ENCODE assay signal across 18 cellular contexts in genomic region chr2:135299165-135299564, GRCh38.
DNase-seq lines count a peak whose midpoint lies in the region; ATAC-seq, FAIRE-seq and TF ChIP-seq lines count a peak whose summit lies in the region.
"Had no signal": no experiment of that assay in that cellular context is flagged by ENCODE, and none has a peak within 500 bp of the region (broad histone marks: within the 10 kb centered on the region; RNA-seq: fewer than 3 reads in every experiment).

No MANE protein-coding gene starts in this region.

- peak; percentile 24 for DNase-seq in D721Med (ENCODE audit: insufficient read length, low spot score)
- DNase-seq in NCI-H69 (lab: John Stamatoyannopoulos, UW), result peak; percentile 41
- no peak for DNase-seq in astrocyte (ENCODE audit: low read depth)
- peak; percentile 1 for DNase-seq in mesendoderm
- DNase-seq in NCI-H2227 treated with DMSO at 0.1 percent for 48 hours (lab: John Stamatoyannopoulos, UW), result no peak
- DNase-seq in activated naive CD4-positive, alpha-beta T cell treated with anti-CD3 and anti-CD28 coated beads, Interleukin-2, amount 50 U/mL, for 72 hours (ENCODE audit: low spot score in 2 of 2), result no peak
- DNase-seq in stimulated activated CD4-positive, alpha-beta T cell treated with anti-CD3 and anti-CD28 coated beads, Interleukin-2, amount 100 ng/mL, for 24 hours, result no peak
- DNase-seq: COR-L47; MG63; NCI-H1092; NCI-H146; NCI-H2081 treated with DMSO at 0.1 percent for 48 hours; NCI-H345; NCI-H526; NK-92 treated with Interleukin-12 subunit alpha and Interleukin-12 subunit beta, amount 100 ng/mL, for 24 hours; SJCRH30 had no signal

- ATAC-seq in activated naive CD4-positive, alpha-beta T cell treated with anti-CD3 and anti-CD28 coated beads, Interleukin-2, amount 50 U/mL, for 72 hours, result no peak
- ATAC-seq: GM23338 had no signal

- H3K79me1 ChIP-seq in mesendoderm (ENCODE audit: low read length), result no peaks in the 10 kb centered on the region

- H3K4me3 Mint-ChIP-seq in astrocyte (ENCODE audit: unreplicated experiment), result no peak overlapping the region
- H3K4me3 Mint-ChIP-seq: GM23338 had no signal

- no peak overlapping the region for H3K56ac ChIP-seq in mesendoderm (ENCODE audit: low read length)

- no peaks in the 10 kb centered on the region for H3K27me3 ChIP-seq in astrocyte (ENCODE audit: insufficient read depth, low read length)
- H3K27me3 ChIP-seq in mesendoderm (ENCODE audit: insufficient read depth, low read length, poor library complexity), result no peaks in the 10 kb centered on the region
- H3K27me3 ChIP-seq: MG63, SJCRH30 had no signal

- H3K79me2 ChIP-seq in astrocyte (ENCODE audit: insufficient read depth, low read length) (no peaks in the 10 kb centered on the region), mesendoderm (ENCODE audit: control insufficient read depth, insufficient read depth, low read length) (no peaks in the 10 kb centered on the region)

- H3K4ac ChIP-seq in mesendoderm (ENCODE audit: low read depth, low read length), result no peak overlapping the region

- no peak overlapping the region for H3K18ac ChIP-seq in mesendoderm (ENCODE audit: low read length)

- no peaks in the 10 kb centered on the region for H4K20me1 ChIP-seq in astrocyte (ENCODE audit: insufficient read depth, low read length)

- H3K4me2 ChIP-seq in astrocyte (ENCODE audit: low read length) (no peak overlapping the region), mesendoderm (ENCODE audit: low read length) (no peak overlapping the region)
- H3K4me2 ChIP-seq: GM23338 had no signal

- no peak overlapping the region for H4K5ac ChIP-seq in mesendoderm (ENCODE audit: low read length)

- H3K27me3 Mint-ChIP-seq in astrocyte (ENCODE audit: low read depth, unreplicated experiment), result no peaks in the 10 kb centered on the region

- H3K4me3 ChIP-seq in astrocyte (ENCODE audit: insufficient read depth, low read depth, low read length), result no peak overlapping the region
- H3K4me3 ChIP-seq in mesendoderm (ENCODE audit: low read length), result no peak overlapping the region
- H3K4me3 ChIP-seq: GM23338, MG63, SJCRH30 had no signal

- H3K23ac ChIP-seq in mesendoderm (ENCODE audit: low read length), result no peak overlapping the region

- no CpG with 5 or more reads among the region's 2 CpGs for WGBS in mesendoderm (ENCODE audit: extremely low coverage, insufficient coverage, low lambda C conversion rate)

- no peaks in the 10 kb centered on the region for H3K36me3 ChIP-seq in astrocyte (ENCODE audit: insufficient read depth, low read length)
- H3K36me3 ChIP-seq in mesendoderm (ENCODE audit: control insufficient read depth, insufficient read depth, low read length), result no peaks in the 10 kb centered on the region
- H3K36me3 ChIP-seq: MG63 had no signal

- no peak overlapping the region for H3K9ac ChIP-seq in astrocyte (ENCODE audit: low read length)
- H3K9ac ChIP-seq in mesendoderm (ENCODE audit: low read length), result no peak overlapping the region

- FAIRE-seq in D721Med (lab: Jason Lieb, UNC) (no peak), astrocyte (lab: Jason Lieb, UNC) (no peak)

- H2BK5ac ChIP-seq in mesendoderm (ENCODE audit: low read length), result no peak overlapping the region

- TF ChIP-seq CTCF in D721Med (IDR thresholded peaks at IDR 0.05; ENCODE audit: insufficient read depth, missing control alignments), result no peak
- no peak for TF ChIP-seq CTCF in astrocyte (IDR thresholded peaks at IDR 0.05; ENCODE audit: insufficient read depth, low read depth, low read length)

- peak overlapping the region; percentile 26 for H3K27ac Mint-ChIP-seq in astrocyte (ENCODE audit: unreplicated experiment)
- peak overlapping the region in 1 of 2 donors; percentile 61 for H3K27ac Mint-ChIP-seq in activated naive CD4-positive, alpha-beta T cell treated with anti-CD3 and anti-CD28 coated beads, Interleukin-2, amount 50 U/mL, for 72 hours
- H3K27ac Mint-ChIP-seq: GM23338 had no signal

- peaks cover 16% of the 10 kb centered on the region for H3K4me1 Mint-ChIP-seq in astrocyte (ENCODE audit: low read depth, unreplicated experiment)
- H3K4me1 Mint-ChIP-seq: GM23338 had no signal

- no peaks in the 10 kb centered on the region for H3K9me3 ChIP-seq in astrocyte (ENCODE audit: insufficient read depth, low read depth, low read length)
- H3K9me3 ChIP-seq: MG63, SJCRH30 had no signal

- H3K4me1 ChIP-seq in astrocyte (ENCODE audit: insufficient read depth, low read length), result no peaks in the 10 kb centered on the region
- H3K4me1 ChIP-seq in mesendoderm (ENCODE audit: control insufficient read depth, low read depth, low read length), result no peaks in the 10 kb centered on the region
- H3K4me1 ChIP-seq: SJCRH30 had no signal

- H2AK5ac ChIP-seq in mesendoderm (ENCODE audit: low read length), result no peak overlapping the region

- peaks cover 19% of the 10 kb centered on the region for H3K36me3 Mint-ChIP-seq in astrocyte (ENCODE audit: low read depth, unreplicated experiment)
- H3K36me3 Mint-ChIP-seq in activated naive CD4-positive, alpha-beta T cell treated with anti-CD3 and anti-CD28 coated beads, Interleukin-2, amount 50 U/mL, for 72 hours, result peaks cover 37 to 43% of the 10 kb centered on the region in 2 donors

- H3K9me3 Mint-ChIP-seq in astrocyte (ENCODE audit: unreplicated experiment), result peaks cover 25% of the 10 kb centered on the region
- peaks cover 21 to 24% of the 10 kb centered on the region in 2 donors for H3K9me3 Mint-ChIP-seq in activated naive CD4-positive, alpha-beta T cell treated with anti-CD3 and anti-CD28 coated beads, Interleukin-2, amount 50 U/mL, for 72 hours

- H2BK120ac ChIP-seq in mesendoderm (ENCODE audit: low read depth, low read length), result no peak overlapping the region

- no peak overlapping the region for H2BK15ac ChIP-seq in mesendoderm (replicated peaks; ENCODE audit: low read depth)

- H2AFZ ChIP-seq in astrocyte (ENCODE audit: low read depth, low read length), result no peak overlapping the region
- H2AFZ ChIP-seq: GM23338 had no signal

- H4K8ac ChIP-seq in mesendoderm (ENCODE audit: low read depth, low read length), result no peak overlapping the region

- H3K27ac ChIP-seq in astrocyte (ENCODE audit: low read depth, low read length) (no peak overlapping the region), mesendoderm (ENCODE audit: low read depth, low read length) (no peak overlapping the region)
- H3K27ac ChIP-seq: RWPE1, SJCRH30 had no signal

Comparison
In these comparisons a context has a peak if more than half of its experiments do, and no peak if none do; other contexts are left out.
1. DNase-seq: peak in D721Med (single experiment), NCI-H69 (single experiment) and mesendoderm (single experiment); none in astrocyte (single experiment), NCI-H2227 treated with DMSO at 0.1 percent for 48 hours (single experiment), activated naive CD4-positive, alpha-beta T cell treated with anti-CD3 and anti-CD28 coated beads, Interleukin-2, amount 50 U/mL, for 72 hours (0 of 2) and stimulated activated CD4-positive, alpha-beta T cell treated with anti-CD3 and anti-CD28 coated beads, Interleukin-2, amount 100 ng/mL, for 24 hours (0 of 2).